ENCODE assay signal across 8 cellular contexts in the genomic region with DNA sequence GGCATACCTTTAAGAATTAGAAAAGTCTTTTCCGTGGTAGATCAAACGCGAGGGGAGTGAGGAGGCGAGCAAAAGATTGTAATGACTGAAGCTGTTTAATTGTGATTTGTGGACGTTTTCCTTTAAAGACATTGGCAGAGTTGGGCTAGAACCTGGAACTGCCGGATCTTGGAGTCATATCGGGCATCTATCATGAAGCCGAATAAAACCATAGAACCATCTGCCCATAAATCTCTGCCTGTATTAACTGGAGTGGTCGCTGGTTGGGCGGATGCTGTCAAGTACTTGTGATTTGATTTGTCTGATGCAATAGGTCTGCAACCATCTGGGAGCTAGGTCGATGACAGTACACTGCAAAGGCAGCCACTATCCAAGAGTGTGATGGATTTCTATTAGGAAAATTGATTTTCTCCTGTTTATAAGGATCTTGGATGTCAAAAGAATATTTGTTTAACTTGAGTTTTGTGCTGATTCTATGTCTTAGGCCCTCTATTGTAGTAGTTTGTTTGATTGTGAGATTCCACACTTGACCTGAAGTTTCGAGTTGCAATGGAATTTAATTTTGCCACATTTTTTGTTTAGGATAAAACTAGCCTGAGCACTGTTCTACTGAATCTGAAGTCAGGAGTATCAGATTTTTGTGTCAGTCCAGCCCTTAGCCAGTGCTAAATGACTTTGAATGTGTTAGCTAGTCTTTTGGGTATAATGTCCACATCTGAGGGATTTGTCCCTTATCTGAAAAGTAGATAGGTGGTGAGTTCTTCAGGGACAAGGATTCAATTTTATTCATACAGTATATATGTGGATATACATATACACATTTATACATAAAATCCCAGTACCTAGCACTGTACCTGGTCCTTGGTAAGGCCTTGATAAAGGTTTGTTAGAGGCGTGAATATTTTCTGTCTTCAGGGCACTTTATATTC. TPM values are rescaled to one million over a fixed set of nuclear protein-coding genes. Genes with fewer than 3 reads are reported as not detected.
DNase-seq lines count a peak whose midpoint lies in the region; ATAC-seq and TF ChIP-seq lines count a peak whose summit lies in the region.

No MANE protein-coding gene starts in this region.

- H3K4me3 ChIP-seq in heart right ventricle, result peak overlapping the region; percentile 62 to 90 (median 85)
- H3K4me3 ChIP-seq in prostate gland, result peak overlapping the region; percentile 65 to 66

- intact Hi-C loops in heart right ventricle (cut with DNase I), result loop anchor here in 1 of 10 donors (5.0 kb wide), 1 partner anchor 113 kb away; no protein-coding TSS in a partner anchor
- intact Hi-C loops in prostate gland (cut with DNase I), result loop anchor here (5.0 kb wide), 2 partner anchors 103 to 253 kb away; partner anchors contain the start of genes CLCC1 and ELAPOR1

- no peaks in the 10 kb centered on the region for H3K9me3 ChIP-seq in heart right ventricle
- H3K9me3 ChIP-seq in prostate gland, result no peaks in the 10 kb centered on the region

- no peak for TF ChIP-seq POLR2A in prostate gland (IDR thresholded peaks at IDR 0.05)

- TF ChIP-seq CTCF in heart right ventricle (IDR thresholded peaks at IDR 0.05) (no peak), prostate gland (IDR thresholded peaks at IDR 0.05) (no peak)

- WGBS in heart right ventricle, 2 donors, result 10 to 13% methylated on average over 13 of the region's 13 CpGs
- WGBS in prostate gland, result 9% methylated on average over 13 of the region's 13 CpGs

- H3K4me3 Mint-ChIP-seq in activated naive CD8-positive, alpha-beta T cell treated with anti-CD3 and anti-CD28 coated beads for 36 hours, result peak overlapping the region; percentile 97

- peaks cover 6% of the 10 kb centered on the region for H3K9me3 Mint-ChIP-seq in activated naive CD8-positive, alpha-beta T cell treated with anti-CD3 and anti-CD28 coated beads for 36 hours

- H3K27ac Mint-ChIP-seq in activated naive CD8-positive, alpha-beta T cell treated with anti-CD3 and anti-CD28 coated beads for 36 hours, result peak overlapping the region; percentile 95

- ATAC-seq in heart right ventricle (peak in 7 of 8 donors; percentile 31 to 73 (median 61)), HG03039 (IDR thresholded peaks at IDR 0.05; ENCODE audit: unreplicated experiment) (no peak), HG02623 (IDR thresholded peaks at IDR 0.05; ENCODE audit: unreplicated experiment) (no peak)

- peaks cover 50% of the 10 kb centered on the region for H3K36me3 Mint-ChIP-seq in activated naive CD8-positive, alpha-beta T cell treated with anti-CD3 and anti-CD28 coated beads for 36 hours

- H3K27me3 Mint-ChIP-seq in activated naive CD8-positive, alpha-beta T cell treated with anti-CD3 and anti-CD28 coated beads for 36 hours, result no peaks in the 10 kb centered on the region

- H3K36me3 ChIP-seq in heart right ventricle (peaks cover 0 to 9% (median 0%) of the 10 kb centered on the region in 9 donors), prostate gland (no peaks in the 10 kb centered on the region)

- H3K4me1 Mint-ChIP-seq in activated naive CD8-positive, alpha-beta T cell treated with anti-CD3 and anti-CD28 coated beads for 36 hours, result peaks cover 29% of the 10 kb centered on the region

- H3K27ac ChIP-seq in heart right ventricle, result peak overlapping the region; percentile 24 to 92 (median 86)
- peak overlapping the region; percentile 87 for H3K27ac ChIP-seq in prostate gland

- H3K4me1 ChIP-seq in heart right ventricle (peaks cover 8 to 43% (median 31%) of the 10 kb centered on the region in 9 donors), prostate gland (replicated peaks) (no peaks in the 10 kb centered on the region)

- DNase-seq in DMS79 (lab: John Stamatoyannopoulos, UW) (peak; percentile 68), HuH-7.5 (ENCODE audit: low spot score) (peak; percentile 47), heart right ventricle (peak in 1 of 2 donors; percentile 27), prostate gland (ENCODE audit: low spot score) (peak; percentile 25)
- DNase-seq in activated naive CD8-positive, alpha-beta T cell treated with anti-CD3 and anti-CD28 coated beads for 36 hours, result peak; percentile 55

- no peaks in the 10 kb centered on the region for H3K27me3 ChIP-seq in heart right ventricle
- H3K27me3 ChIP-seq in prostate gland (replicated peaks; ENCODE audit: insufficient read depth), result no peaks in the 10 kb centered on the region

TF ChIP-seq in PFSK-1, 5 proteins besides CTCF, POLR2A, EP300 and RAD21:
- 0 out of 4 replicates have a peak, but pooled peaks of 1 of the 2 experiments have one; percentile 32 for TF ChIP-seq REST (IDR thresholded peaks at IDR 0.05; ENCODE audit: insufficient read depth in 1 of 2, low read depth in 2 of 2, low read length in 2 of 2)
- peak; percentile 59; the same call in 1 of the 2 replicates for TF ChIP-seq POLR2AphosphoS5 (IDR thresholded peaks at IDR 0.05; ENCODE audit: low read depth, low read length)
- peak; percentile 68; the same call in 1 of the 2 replicates for TF ChIP-seq TAF1 (IDR thresholded peaks at IDR 0.05; ENCODE audit: borderline replicate concordance, insufficient read depth, low read length)
- TF ChIP-seq SIN3A (IDR thresholded peaks at IDR 0.05; ENCODE audit: borderline replicate concordance, insufficient read depth, low read length), result peak; percentile 90; the same call in 1 of the 2 replicates
- no peak for TF ChIP-seq FOXP2 (optimal IDR thresholded peaks at IDR 0.05; ENCODE audit: borderline replicate concordance, extremely low read depth, extremely low read length, insufficient read depth)

RNA-seq across cellular contexts. Expression of gene SARS1, which starts 1.2 kb away (rescaled TPM):
- polyA plus RNA-seq in PFSK-1 (2012; ENCODE audit: insufficient read length, low read depth), result 572 TPM
- total RNA-seq in activated naive CD8-positive, alpha-beta T cell treated with anti-CD3 and anti-CD28 coated beads for 36 hours, result 100 to 1,000 TPM; 217 to 226 TPM
- total RNA-seq in heart right ventricle (100 to 1,000 TPM in 4 of 10 donors, 10 to 100 TPM in 6; 86.3 to 123 (median 99.2) TPM), prostate gland (100 to 1,000 TPM; 123 to 132 TPM)
- polyA plus RNA-seq in heart right ventricle, result 100 to 1,000 TPM in 1 of 2 donors, 10 to 100 TPM in 1; 38.3 to 153 TPM

RNA-seq across cellular contexts. Expression of gene CELSR2, which starts 34.4 kb away (rescaled TPM):
- 10.0 TPM for polyA plus RNA-seq in PFSK-1 (2012; ENCODE audit: insufficient read length, low read depth)
- 1 to 10 TPM; 2.6 TPM for total RNA-seq in activated naive CD8-positive, alpha-beta T cell treated with anti-CD3 and anti-CD28 coated beads for 36 hours
- 10 to 100 TPM in 1 of 10 donors, 1 to 10 TPM in 9; 4.9 to 10.6 (median 6.3) TPM for total RNA-seq in heart right ventricle
- polyA plus RNA-seq in heart right ventricle, result 1 to 10 TPM in 1 of 2 donors, under 1 TPM in 1; 0.93 to 1.8 TPM
- total RNA-seq in prostate gland, result 100 to 1,000 TPM in 1 of 2 donors, 10 to 100 TPM in 1; 18.8 to 118 TPM

Comparison
In these comparisons a context has a peak if more than half of its experiments do, and no peak if none do; other contexts are left out.
1. ATAC-seq: peak in heart right ventricle (7 of 8); none in HG03039 (single experiment) and HG02623 (single experiment).